10 cellular contexts compared by ENCODE assay signal in genomic region chrX:39337461-39337860, GRCh38.
A peak's percentile ranks its signal among the peaks of the same experiment; 100 is the strongest.
DNase-seq lines count a peak whose midpoint lies in the region; ATAC-seq and TF ChIP-seq lines count a peak whose summit lies in the region.
"Had no signal": no experiment of that assay in that cellular context is flagged by ENCODE, and none has a peak within 500 bp of the region (broad histone marks: within the 10 kb centered on the region; RNA-seq: fewer than 3 reads in every experiment).

No MANE protein-coding gene starts in this region.

- peak; percentile 21 for DNase-seq in NCI-H146 (lab: John Stamatoyannopoulos, UW)
- no peak for DNase-seq in NCI-H146 treated with DMSO at 0.1 percent for 48 hours (lab: John Stamatoyannopoulos, UW; ENCODE audit: unreplicated experiment)
- DNase-seq in NCI-H1694 (lab: John Stamatoyannopoulos, UW) = peak; percentile 41
- no peak for DNase-seq in activated naive CD4-positive, alpha-beta T cell treated with anti-CD3 and anti-CD28 coated beads, Interleukin-2, amount 50 U/mL, for 72 hours (ENCODE audit: low spot score in 2 of 2)
- DNase-seq in sigmoid colon = no peak
- DNase-seq in NCI-H1048 (lab: John Stamatoyannopoulos, UW) = no peak
- DNase-seq in NCI-H774 (lab: John Stamatoyannopoulos, UW) = no peak

- H3K36me3 Mint-ChIP-seq in activated naive CD4-positive, alpha-beta T cell treated with anti-CD3 and anti-CD28 coated beads, Interleukin-2, amount 50 U/mL, for 72 hours = peaks cover 2 to 10% of the 10 kb centered on the region in 2 donors
- H3K36me3 Mint-ChIP-seq: IgD-negative memory B cell had no signal

- intact Hi-C loops in sigmoid colon (cut with DNase I) = loop anchor here (5.0 kb wide), 1 partner anchor 535 kb away; the partner anchor contains the start of gene MID1IP1

- peak overlapping the region; percentile 58 to 76 (median 71) for H3K27ac ChIP-seq in sigmoid colon
- H3K27ac ChIP-seq: A549 had no signal

- H3K9me3 Mint-ChIP-seq in activated naive CD4-positive, alpha-beta T cell treated with anti-CD3 and anti-CD28 coated beads, Interleukin-2, amount 50 U/mL, for 72 hours = peaks cover 14% of the 10 kb centered on the region in 2 donors

- H3K36me3 ChIP-seq in sigmoid colon = no peaks in the 10 kb centered on the region

- 78 to 80% methylated on average over 6 of the region's 6 CpGs for WGBS in sigmoid colon, 2 donors

- peak overlapping the region; percentile 91 to 95 for H3K27ac Mint-ChIP-seq in activated naive CD4-positive, alpha-beta T cell treated with anti-CD3 and anti-CD28 coated beads, Interleukin-2, amount 50 U/mL, for 72 hours

- ATAC-seq in activated naive CD4-positive, alpha-beta T cell treated with anti-CD3 and anti-CD28 coated beads, Interleukin-2, amount 50 U/mL, for 72 hours = no peak
- no peak for ATAC-seq in GM21515 (IDR thresholded peaks at IDR 0.05; ENCODE audit: unreplicated experiment)
- ATAC-seq: A549 had no signal

- no peak overlapping the region for H3K4me3 ChIP-seq in sigmoid colon
- H3K4me3 ChIP-seq: A549 had no signal

- H3K27me3 ChIP-seq in sigmoid colon = no peaks in the 10 kb centered on the region

- no peak for TF ChIP-seq CTCF in sigmoid colon (IDR thresholded peaks at IDR 0.05)

- no peak for TF ChIP-seq EP300 in sigmoid colon (IDR thresholded peaks at IDR 0.05)

- no peak for TF ChIP-seq POLR2A in sigmoid colon (IDR thresholded peaks at IDR 0.05)

- no peaks in the 10 kb centered on the region for H3K9me3 ChIP-seq in sigmoid colon
- H3K9me3 ChIP-seq: A549 had no signal

- peaks cover 0 to 16% (median 6%) of the 10 kb centered on the region in 4 donors for H3K4me1 ChIP-seq in sigmoid colon
- H3K4me1 ChIP-seq: A549 had no signal

Comparison
In these comparisons a context has a peak if more than half of its experiments do, and no peak if none do; other contexts are left out.
1. DNase-seq: peak in NCI-H146 (single experiment) and NCI-H1694 (single experiment); none in NCI-H146 treated with DMSO at 0.1 percent for 48 hours (single experiment), activated naive CD4-positive, alpha-beta T cell treated with anti-CD3 and anti-CD28 coated beads, Interleukin-2, amount 50 U/mL, for 72 hours (0 of 2), sigmoid colon (single experiment), NCI-H1048 (single experiment) and NCI-H774 (single experiment).